In the genomic region with DNA sequence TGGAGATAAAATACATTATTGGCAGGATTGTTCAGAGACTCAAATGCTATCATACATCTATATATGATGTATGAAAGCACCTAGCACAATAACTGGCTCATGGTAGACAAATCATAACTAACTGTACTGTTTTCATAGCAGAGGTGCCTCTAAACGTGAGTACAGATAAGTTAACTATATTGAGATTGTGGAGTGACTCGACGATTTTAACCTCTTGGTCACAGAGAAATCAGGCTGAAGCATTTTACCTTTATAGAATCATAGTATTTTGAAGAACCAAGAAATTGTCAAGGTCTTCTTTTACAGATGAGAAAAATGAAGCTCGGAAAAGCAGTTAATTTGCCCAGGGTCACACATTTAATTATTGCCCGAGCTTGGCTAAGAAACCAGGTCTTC, we compare ENCODE assay signal across 8 cellular contexts. TPM values are rescaled to one million over a fixed set of nuclear protein-coding genes. Genes with fewer than 3 reads are reported as not detected.
DNase-seq lines count a peak whose midpoint lies in the region; ATAC-seq, FAIRE-seq and TF ChIP-seq lines count a peak whose summit lies in the region.

No MANE protein-coding gene starts in this region.

- TF ChIP-seq POLR2A in GM12891 (IDR thresholded peaks at IDR 0.05; ENCODE audit: low read depth, low read length) (no peak), erythroblast (IDR thresholded peaks at IDR 0.05; ENCODE audit: low read length) (no peak), sigmoid colon (IDR thresholded peaks at IDR 0.05) (no peak)

- no peaks in the 10 kb centered on the region for H3K9me3 ChIP-seq in Panc1 (ENCODE audit: control insufficient read depth, insufficient read depth, low read depth, low read length)
- no peaks in the 10 kb centered on the region for H3K9me3 ChIP-seq in sigmoid colon

- in situ Hi-C loops in Panc1 (cut with HindIII; ENCODE audit: low pct_unique_long_range_greater_than_20kb, low sequenced_read_pairs): no loop called here
- in situ Hi-C loops in G401 (cut with HindIII; ENCODE audit: low sequenced_read_pairs): no loop called here

- H3K4me1 ChIP-seq in Panc1 (ENCODE audit: control insufficient read depth, insufficient read depth, low read length) (peaks cover 7% of the 10 kb centered on the region), sigmoid colon (peaks cover 0 to 36% (median 13%) of the 10 kb centered on the region in 4 donors)

- WGBS in sigmoid colon, 2 donors: 62 to 74% methylated on average over 5 of the region's 5 CpGs

- TF ChIP-seq EP300 in sigmoid colon (IDR thresholded peaks at IDR 0.05): no peak

- TF ChIP-seq CTCF in Panc1 (IDR thresholded peaks at IDR 0.05): no peak
- no peak for TF ChIP-seq CTCF in sigmoid colon (IDR thresholded peaks at IDR 0.05)

- FAIRE-seq in GM12891 (lab: Jason Lieb, UNC): peak; percentile 5

- H3K27me3 ChIP-seq in Panc1 (ENCODE audit: control insufficient read depth, insufficient read depth, low read length) (no peaks in the 10 kb centered on the region), sigmoid colon (no peaks in the 10 kb centered on the region)

- BruUV-seq in Panc1 (replicated peaks; lab: Mats Ljungman, UMichigan): no TSS peak

- CTCF ChIA-PET in Panc1 (lab: Charles Lee): no interaction called here

- intact Hi-C loops in Panc1 (cut with micrococcal nuclease; ENCODE audit: unreplicated experiment): no loop called here
- intact Hi-C loops in sigmoid colon (cut with DNase I): loop anchor here (10.0 kb wide), 1 partner anchor 684 kb away; no protein-coding TSS in a partner anchor

- POLR2A ChIA-PET in Panc1 (lab: Charles Lee): interaction anchor here (0.9 kb wide), 1 partner anchor 10 kb away, joined by 3 read pairs; no protein-coding TSS in a partner anchor

- H3K27ac ChIP-seq in Panc1 (ENCODE audit: low read length) (peak overlapping the region; percentile 74), sigmoid colon (peak overlapping the region; percentile 92 to 98 (median 96))

- no peak for ATAC-seq in Panc1
- ATAC-seq in HG03469 (IDR thresholded peaks at IDR 0.05; ENCODE audit: unreplicated experiment): no peak
- ATAC-seq in GM19023 (IDR thresholded peaks at IDR 0.05; ENCODE audit: unreplicated experiment): no peak

- H3K36me3 ChIP-seq in Panc1 (ENCODE audit: control insufficient read depth, insufficient read depth, low read length) (peaks cover 3% of the 10 kb centered on the region), sigmoid colon (peaks cover 0 to 20% (median 2%) of the 10 kb centered on the region in 4 donors)

- H3K4me3 ChIP-seq in Panc1 (ENCODE audit: low read depth in 2 of 2, low read length in 2 of 2) (peak overlapping the region; percentile 74 to 79; a peak in 3 of 4 replicates), sigmoid colon (peak overlapping the region in 3 of 4 donors; percentile 75 to 81 (median 80))

- DNase-seq in GM12891 (ENCODE audit: insufficient read length, low spot score): no peak
- DNase-seq in Panc1 (ENCODE audit: low read depth, low spot score): no peak
- DNase-seq in erythroblast (lab: John Stamatoyannopoulos, UW): peak; percentile 52 to 60
- no peak for DNase-seq in sigmoid colon
- no peak for DNase-seq in G401 (ENCODE audit: low spot score)
- DNase-seq in stimulated activated naive CD4-positive, alpha-beta T cell treated with Interleukin-2 at 50 U/mL for 16 hours (lab: John Stamatoyannopoulos, UW): no peak

TF ChIP-seq in GM12891, 5 proteins besides CTCF, POLR2A, EP300 and RAD21:
- no peak for TF ChIP-seq POU2F2 (IDR thresholded peaks at IDR 0.05; ENCODE audit: low read depth, low read length)
- no peak for TF ChIP-seq TAF1 (IDR thresholded peaks at IDR 0.05; ENCODE audit: low read depth, low read length)
- no peak for TF ChIP-seq SPI1 (IDR thresholded peaks at IDR 0.05; ENCODE audit: low read depth, low read length)
- TF ChIP-seq POLR2AphosphoS5 (IDR thresholded peaks at IDR 0.05; ENCODE audit: low read depth, low read length): no peak
- TF ChIP-seq PAX5 (IDR thresholded peaks at IDR 0.05; ENCODE audit: insufficient read depth, low read length, severe bottlenecking): no peak

RNA-seq across cellular contexts. Expression of gene DERA, which starts 0.7 kb away (rescaled TPM):
- 31.0 TPM for polyA plus RNA-seq in GM12891 (2012; ENCODE audit: low read depth, missing spikeins)
- 22.6 TPM for total RNA-seq in Panc1 (2021; ENCODE audit: unreplicated experiment)
- polyA plus RNA-seq in Panc1 (2012; ENCODE audit: insufficient read length): 16.6 TPM
- 10 to 100 TPM; 26.6 to 54.2 (median 43.8) TPM for total RNA-seq in sigmoid colon
- 100 to 1,000 TPM in 1 of 3 donors, 10 to 100 TPM in 2; 37.2 to 106 (median 82.9) TPM for polyA plus RNA-seq in sigmoid colon
- total RNA-seq in G401 (2014; rRNA removed; shearing (Covaris generic)): 55.9 and 58.5 TPM in 2 replicates

RNA-seq across cellular contexts. Expression of gene STRAP, which starts 28.3 kb away (rescaled TPM):
- 91.2 TPM for polyA plus RNA-seq in GM12891 (2012; ENCODE audit: low read depth, missing spikeins)
- 99.4 TPM for total RNA-seq in Panc1 (2021; ENCODE audit: unreplicated experiment)
- polyA plus RNA-seq in Panc1 (2012; ENCODE audit: insufficient read length): 72.5 TPM
- 10 to 100 TPM; 52.8 to 68.5 (median 63.0) TPM for total RNA-seq in sigmoid colon
- polyA plus RNA-seq in sigmoid colon: 100 to 1,000 TPM in 1 of 3 donors, 10 to 100 TPM in 2; 75.7 to 109 (median 87.1) TPM
- 177 and 181 TPM in 2 replicates for total RNA-seq in G401 (2014; rRNA removed; shearing (Covaris generic))

Comparison
In these comparisons a context has a peak if more than half of its experiments do, and no peak if none do; other contexts are left out.
1. DNase-seq: peak in erythroblast (2 of 2); none in GM12891 (single experiment), Panc1 (single experiment), sigmoid colon (single experiment), G401 (single experiment) and stimulated activated naive CD4-positive, alpha-beta T cell treated with Interleukin-2 at 50 U/mL for 16 hours (single experiment).